In the genomic region with DNA sequence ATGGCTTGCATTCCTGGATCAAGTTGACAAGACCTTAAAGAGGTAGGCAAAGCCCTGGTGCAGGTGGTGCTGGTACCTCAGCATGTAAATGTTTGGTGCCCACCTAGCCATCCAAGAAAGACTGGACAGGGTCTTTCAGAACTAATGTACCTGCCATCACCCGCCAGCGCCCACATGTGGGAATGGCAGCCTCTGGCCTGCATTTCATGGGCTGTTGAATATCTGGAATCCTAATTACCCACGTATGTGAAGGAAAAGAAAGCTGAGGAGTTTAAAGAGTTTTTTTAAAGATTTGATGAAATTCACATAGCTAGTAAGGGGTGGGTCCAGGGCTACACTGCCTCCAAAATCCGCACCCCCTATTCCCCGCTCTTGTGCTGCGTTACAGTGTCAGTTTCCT, we compare ENCODE assay signal across 29 cellular contexts.
"Had no signal": no experiment of that assay in that cellular context is flagged by ENCODE, and none has a peak within 500 bp of the region (broad histone marks: within the 10 kb centered on the region; RNA-seq: fewer than 3 reads in every experiment).

No MANE protein-coding gene starts in this region.

- H3K27me3 ChIP-seq: left lung, neural progenitor cell, ovary, right lobe of liver, upper lobe of right lung had no signal

- H3K27ac ChIP-seq: left lung, lower lobe of right lung, neural progenitor cell, neutrophil, ovary, prostate gland, right lobe of liver, upper lobe of right lung had no signal

- H3K36me3 ChIP-seq: left lung, lower lobe of right lung, neural progenitor cell, neutrophil, ovary, prostate gland, right lobe of liver, upper lobe of right lung had no signal

- DNase-seq: hypothalamus; immature natural killer cell; kidney; left cardiac atrium; left lung; lower lobe of right lung; mammary epithelial cell; mesendoderm; naive B cell; natural killer cell; nephron progenitor cell; occipital lobe; ovary; posterior cingulate gyrus; right lobe of liver; stimulated activated CD4-positive, alpha-beta T cell treated with anti-CD3 and anti-CD28 coated beads, Interleukin-1b, Interleukin-23, amount 100 ng/mL, for 48 hours; stimulated activated CD4-positive, alpha-beta T cell treated with anti-CD3 and anti-CD28 coated beads, Interleukin-2, amount 100 ng/mL, for 48 hours; stimulated activated CD4-positive, alpha-beta T cell treated with anti-CD3 and anti-CD28 coated beads, Interleukin-4, amount 100 ng/mL, for 4 hours; stimulated activated CD8-positive, alpha-beta memory T cell treated with anti-CD3 and anti-CD28 coated beads, Interleukin-4, amount 100 ng/mL, for 48 hours; stimulated activated naive CD4-positive, alpha-beta T cell treated with Interleukin-2 at 50 U/mL for 16 hours; stimulated activated naive CD8-positive, alpha-beta T cell treated with anti-CD3 and anti-CD28 coated beads, Interleukin-15, amount 100 ng/mL, for 72 hours; substantia nigra; trophoblast cell; upper lobe of right lung had no signal

- H3K4me3 ChIP-seq: left lung, lower lobe of right lung, neural progenitor cell, ovary, prostate gland, right lobe of liver, smooth muscle cell, upper lobe of right lung had no signal

- H3K9me3 ChIP-seq: neutrophil, ovary, prostate gland, right lobe of liver, upper lobe of right lung had no signal

- H3K4me1 ChIP-seq: left lung, lower lobe of right lung, prostate gland, right lobe of liver, upper lobe of right lung had no signal

- ATAC-seq: left cardiac atrium; left lung; lower lobe of right lung; natural killer cell; right lobe of liver; stimulated activated memory B cell treated with anti-CD40 and anti-IgM and Interleukin-4, amounts not matched to agents 10 μg/mL and 1 μg/mL and 100 μg/mL, for 72 hours; stimulated activated naive CD8-positive, alpha-beta T cell treated with anti-CD3 and anti-CD28 coated beads, Interleukin-15, amount 100 ng/mL, for 72 hours; upper lobe of right lung had no signal
